Comparison of ENCODE assay signal across 16 cellular contexts in genomic region chr7:12607134-12607533, GRCh38. TPM values are rescaled to one million over a fixed set of nuclear protein-coding genes. Genes with fewer than 3 reads are reported as not detected.
A peak's percentile ranks its signal among the peaks of the same experiment; 100 is the strongest.
DNase-seq lines count a peak whose midpoint lies in the region; ATAC-seq, FAIRE-seq and TF ChIP-seq lines count a peak whose summit lies in the region.
"Had no signal": no experiment of that assay in that cellular context is flagged by ENCODE, and none has a peak within 500 bp of the region (broad histone marks: within the 10 kb centered on the region; RNA-seq: fewer than 3 reads in every experiment).

No MANE protein-coding gene starts in this region.

- intact Hi-C loops in mucosa of descending colon (cut with DNase I, micrococcal nuclease) (no loop called here), spleen (cut with DNase I; ENCODE audit: low total_unique reads) (no loop called here)

- DNase-seq in M059J (ENCODE audit: low read depth) (peak; percentile 27), NCI-H510A treated with DMSO at 0.1 percent for 48 hours (lab: John Stamatoyannopoulos, UW) (peak; percentile 98), fibroblast of gingiva (ENCODE audit: low read depth) (peak; percentile 12), mucosa of descending colon (no peak), spleen (no peak), frontal cortex (ENCODE audit: low spot score in 2 of 2) (no peak)
- DNase-seq in activated CD4-positive, CD25-positive, alpha-beta regulatory T cell treated with anti-CD3 and anti-CD28 coated beads, Interleukin-2, amount 50 U/mL, for 72 hours, result no peak
- DNase-seq: activated naive CD8-positive, alpha-beta T cell treated with anti-CD3 and anti-CD28 coated beads, Interleukin-2, amount 50 U/mL, for 24 hours; head of caudate nucleus; NCI-H1048; T-helper 17 cell had no signal

- H3K36me3 ChIP-seq in mucosa of descending colon (ENCODE audit: low read depth), result no peaks in the 10 kb centered on the region
- no peaks in the 10 kb centered on the region for H3K36me3 ChIP-seq in spleen
- H3K36me3 ChIP-seq: suprapubic skin had no signal

- H3K9me3 ChIP-seq in mucosa of descending colon, result peaks cover 5% of the 10 kb centered on the region
- peaks cover 0 to 17% (median 13%) of the 10 kb centered on the region in 8 donors for H3K9me3 ChIP-seq in spleen

- no peaks in the 10 kb centered on the region for H3K27me3 ChIP-seq in spleen (replicated peaks in 1 of 7)
- H3K27me3 ChIP-seq: suprapubic skin had no signal

- peak; percentile 68 for ATAC-seq in GM18520 (IDR thresholded peaks at IDR 0.05; ENCODE audit: unreplicated experiment)
- ATAC-seq in mucosa of descending colon, result no peak
- ATAC-seq: activated naive CD8-positive, alpha-beta T cell treated with anti-CD3 and anti-CD28 coated beads, Interleukin-2, amount 50 U/mL, for 24 hours; T-helper 17 cell had no signal

- no peak overlapping the region for H3K4me3 ChIP-seq in mucosa of descending colon
- H3K4me3 ChIP-seq in spleen, result no peak overlapping the region
- H3K4me3 ChIP-seq: lung, suprapubic skin had no signal

- no peak overlapping the region for H3K27ac ChIP-seq in spleen
- H3K27ac ChIP-seq: suprapubic skin had no signal

- TF ChIP-seq CTCF in mucosa of descending colon (IDR thresholded peaks at IDR 0.05) (no peak), spleen (IDR thresholded peaks at IDR 0.05 in 8 of 11, conservative IDR thresholded peaks at IDR 0.05 in 3 of 11) (no peak)

- 70 to 96% (median 88%) methylated on average over 1 of the region's 1 CpG for WGBS in spleen, 5 donors

- no peak for TF ChIP-seq POLR2A in spleen (IDR thresholded peaks at IDR 0.05)

- H3K4me1 ChIP-seq in mucosa of descending colon (ENCODE audit: low read depth), result no peaks in the 10 kb centered on the region
- no peaks in the 10 kb centered on the region for H3K4me1 ChIP-seq in spleen
- H3K4me1 ChIP-seq: suprapubic skin had no signal

- no peak for FAIRE-seq in frontal cortex (lab: Jason Lieb, UNC)
- FAIRE-seq: D721Med, GM18507 had no signal

RNA-seq across cellular contexts. Expression of gene SCIN, which starts 36.6 kb away (rescaled TPM):
- 0.27 and 0.67 TPM in 2 replicates for total RNA-seq in M059J (2014; rRNA removed; shearing (Covaris generic))
- total RNA-seq in mucosa of descending colon, result 10 to 100 TPM; 25.1 to 86.6 (median 77.1) TPM
- 1 to 10 TPM in 1 of 7 donors, under 1 TPM in 5, not detected in 1; 0.07 to 1.4 (median 0.30) TPM for total RNA-seq in spleen
- under 1 TPM; 0.11 to 0.42 (median 0.15) TPM for polyA plus RNA-seq in spleen
- total RNA-seq in frontal cortex, result 1.6 TPM

Comparison
In these comparisons a context has a peak if more than half of its experiments do, and no peak if none do; other contexts are left out.
1. DNase-seq: peak in M059J (single experiment), NCI-H510A treated with DMSO at 0.1 percent for 48 hours (single experiment) and fibroblast of gingiva (single experiment); none in mucosa of descending colon (0 of 3), spleen (single experiment), activated CD4-positive, CD25-positive, alpha-beta regulatory T cell treated with anti-CD3 and anti-CD28 coated beads, Interleukin-2, amount 50 U/mL, for 72 hours (single experiment) and frontal cortex (0 of 2).